In genomic region chr3:99747915-99748314, GRCh38 we compare ENCODE assay signal across 9 cellular contexts.
DNase-seq lines count a peak whose midpoint lies in the region; ATAC-seq, FAIRE-seq and TF ChIP-seq lines count a peak whose summit lies in the region.
"Had no signal": no experiment of that assay in that cellular context is flagged by ENCODE, and none has a peak within 500 bp of the region (broad histone marks: within the 10 kb centered on the region; RNA-seq: fewer than 3 reads in every experiment).

No MANE protein-coding gene starts in this region.

- no peaks in the 10 kb centered on the region for H3K79me1 ChIP-seq in H9 (ENCODE audit: insufficient read depth, low read depth, low read length, poor library complexity, severe bottlenecking)

- no peak overlapping the region for H2BK20ac ChIP-seq in H9 (ENCODE audit: low read depth, low read length, poor library complexity, severe bottlenecking)

- no peaks in the 10 kb centered on the region for H3K79me2 ChIP-seq in H9 (ENCODE audit: insufficient read depth, low read length)
- no peaks in the 10 kb centered on the region for H3K79me2 ChIP-seq in keratinocyte (ENCODE audit: control insufficient read depth, insufficient read depth, low read length)

- TF ChIP-seq POLR2A in stomach (IDR thresholded peaks at IDR 0.05): no peak

- no peak overlapping the region for H3K56ac ChIP-seq in H9 (ENCODE audit: insufficient read length, low read depth, low read length)

- no peaks in the 10 kb centered on the region for H3K27me3 ChIP-seq in H9 (ENCODE audit: insufficient read depth, low read length)
- H3K27me3 ChIP-seq in keratinocyte (ENCODE audit: control insufficient read depth, extremely low read depth, insufficient read depth, low read length): no peaks in the 10 kb centered on the region
- H3K27me3 ChIP-seq in CD8-positive, alpha-beta T cell (ENCODE audit: insufficient read depth, low read length): peaks cover 3% of the 10 kb centered on the region
- no peaks in the 10 kb centered on the region for H3K27me3 ChIP-seq in stomach
- H3K27me3 ChIP-seq: suprapubic skin had no signal

- H3K4me1 ChIP-seq in H9 (ENCODE audit: insufficient read depth, low read length) (no peaks in the 10 kb centered on the region), keratinocyte (ENCODE audit: control insufficient read depth, extremely low read depth, insufficient read depth, low read length) (peaks cover 17% of the 10 kb centered on the region), stomach (no peaks in the 10 kb centered on the region)
- H3K4me1 ChIP-seq in CD8-positive, alpha-beta T cell (ENCODE audit: insufficient read depth, low read length): no peaks in the 10 kb centered on the region
- H3K4me1 ChIP-seq: suprapubic skin had no signal

- H3K9me3 ChIP-seq in H9 (ENCODE audit: control insufficient read depth, low read depth, low read length): no peaks in the 10 kb centered on the region
- H3K9me3 ChIP-seq in keratinocyte (ENCODE audit: control insufficient read depth, low read depth, low read length): no peaks in the 10 kb centered on the region
- no peaks in the 10 kb centered on the region for H3K9me3 ChIP-seq in CD8-positive, alpha-beta T cell (ENCODE audit: low read length)
- H3K9me3 ChIP-seq in stomach: no peaks in the 10 kb centered on the region
- H3K9me3 ChIP-seq: suprapubic skin had no signal

- WGBS in H9 (ENCODE audit: extremely low coverage, insufficient read length, low lambda C conversion rate): no CpG with 5 or more reads among the region's 3 CpGs
- 48 to 58% (median 53%) methylated on average over 3 of the region's 3 CpGs for WGBS in stomach, 5 donors

- no peaks in the 10 kb centered on the region for H3K36me3 Mint-ChIP-seq in H9 (ENCODE audit: insufficient read depth in 1 of 3, low read depth in 3 of 3)
- no peaks in the 10 kb centered on the region for H3K36me3 Mint-ChIP-seq in CD8-positive, alpha-beta T cell

- H3K4me3 ChIP-seq in keratinocyte (ENCODE audit: control insufficient read depth in 2 of 3, extremely low read depth in 1 of 3, insufficient read depth in 2 of 3, low read depth in 1 of 3, low read length in 3 of 3) (no peak overlapping the region), stomach (no peak overlapping the region)
- no peak overlapping the region for H3K4me3 ChIP-seq in CD8-positive, alpha-beta T cell (ENCODE audit: low read depth, low read length)
- H3K4me3 ChIP-seq: suprapubic skin had no signal

- H2AFZ ChIP-seq in H9 (ENCODE audit: low read length) (no peak overlapping the region), keratinocyte (ENCODE audit: control insufficient read depth, low read length) (peak overlapping the region; percentile 56)

- no peak overlapping the region for H4K8ac ChIP-seq in H9 (replicated peaks; ENCODE audit: insufficient read length, low read depth, low read length)

- no peak for TF ChIP-seq EP300 in stomach (IDR thresholded peaks at IDR 0.05)

- H3K14ac ChIP-seq in H9 (ENCODE audit: insufficient read depth, low read length): no peak overlapping the region

- POLR2A ChIA-PET in CD8-positive, alpha-beta T cell (lab: Charles Lee): no interaction called here

- H3K4me3 Mint-ChIP-seq in H9: no peak overlapping the region
- no peak overlapping the region for H3K4me3 Mint-ChIP-seq in CD8-positive, alpha-beta T cell

- H3K27me3 Mint-ChIP-seq in H9 (ENCODE audit: low read depth): no peaks in the 10 kb centered on the region
- peaks cover 17% of the 10 kb centered on the region for H3K27me3 Mint-ChIP-seq in CD8-positive, alpha-beta T cell (ENCODE audit: low read depth)

- H3K23me2 ChIP-seq in H9 (ENCODE audit: insufficient read length, low read depth, low read length, poor library complexity, severe bottlenecking): no peaks in the 10 kb centered on the region

- no peak overlapping the region for H2AK5ac ChIP-seq in H9 (ENCODE audit: insufficient read length, low read length)

- no peak overlapping the region for H3K23ac ChIP-seq in H9 (ENCODE audit: insufficient read length, low read depth, low read length)

- dilution Hi-C loops in keratinocyte (cut with MboI; ENCODE audit: extremely low pct_ligation_motif_present, low sequenced_read_pairs): no loop called here

- no peak overlapping the region for H3K27ac Mint-ChIP-seq in H9
- no peak overlapping the region for H3K27ac Mint-ChIP-seq in CD8-positive, alpha-beta T cell

- 0 out of 4 replicates have a peak, but pooled peaks cover 0 to 3% of the 10 kb centered on the region in 2 experiments for H3K4me1 Mint-ChIP-seq in H9
- H3K4me1 Mint-ChIP-seq in CD8-positive, alpha-beta T cell (ENCODE audit: low read depth): no peaks in the 10 kb centered on the region

- intact Hi-C loops in CD8-positive, alpha-beta T cell (cut with DNase I, micrococcal nuclease): no loop called here
- intact Hi-C loops in stomach (cut with DNase I; ENCODE audit: low total_unique reads): no loop called here

- CTCF ChIA-PET in CD8-positive, alpha-beta T cell (lab: Charles Lee): no interaction called here

- no peak overlapping the region for H3K4me2 ChIP-seq in H9 (ENCODE audit: insufficient read depth, insufficient read length, low read length)
- H3K4me2 ChIP-seq in keratinocyte (ENCODE audit: control insufficient read depth, extremely low read depth, insufficient read depth, low read depth, low read length): peak overlapping the region; percentile 29

- no peak overlapping the region for H3K4ac ChIP-seq in H9 (ENCODE audit: low read depth, low read length)

- H3K27ac ChIP-seq in H9 (ENCODE audit: insufficient read length, low read depth, low read length): no peak overlapping the region
- no peak overlapping the region for H3K27ac ChIP-seq in keratinocyte (ENCODE audit: control insufficient read depth, insufficient read depth, low read length)
- H3K27ac ChIP-seq in CD8-positive, alpha-beta T cell (ENCODE audit: low read depth, low read length): no peak overlapping the region
- H3K27ac ChIP-seq in stomach: no peak overlapping the region
- H3K27ac ChIP-seq: suprapubic skin had no signal

- no peak overlapping the region for H2BK5ac ChIP-seq in H9 (ENCODE audit: insufficient read length, low read length)

- TF ChIP-seq CTCF in H9 (conservative IDR thresholded peaks at IDR 0.05) (peak; percentile 41; the same call in 2 of the 3 replicates), keratinocyte (optimal IDR thresholded peaks at IDR 0.05 in 1 of 3, IDR thresholded peaks at IDR 0.05 in 1 of 3, conservative IDR thresholded peaks at IDR 0.05 in 1 of 3; ENCODE audit: extremely low read depth in 1 of 3, insufficient read depth in 2 of 3, low read length in 3 of 3) (peak; percentile 43 to 60 (median 45)), stomach (IDR thresholded peaks at IDR 0.05) (no peak)
- no peak for TF ChIP-seq CTCF in CD8-positive, alpha-beta T cell (IDR thresholded peaks at IDR 0.05)

- no peak overlapping the region for H3T11ph ChIP-seq in H9 (ENCODE audit: low read length)

- no peak overlapping the region for H2BK120ac ChIP-seq in H9 (ENCODE audit: low read depth, low read length, poor library complexity, severe bottlenecking)

- no peaks in the 10 kb centered on the region for H3K9me1 ChIP-seq in keratinocyte (ENCODE audit: control insufficient read depth, extremely low read depth, insufficient read depth, low read length)

- peak; percentile 55 for FAIRE-seq in keratinocyte (lab: Jason Lieb, UNC)

- no peak overlapping the region for H2BK15ac ChIP-seq in H9 (ENCODE audit: low read depth, low read length)

- DNase-seq in A172 (ENCODE audit: low spot score) (peak; percentile 66), H9 (no peak), UCSD-AML1 (lab: John Stamatoyannopoulos, UW; ENCODE audit: unreplicated experiment) (peak; percentile 5), keratinocyte (ENCODE audit: low read depth, low spot score) (no peak), stomach (no peak)
- DNase-seq in CD8-positive, alpha-beta T cell: no peak
- DNase-seq in stimulated activated naive CD8-positive, alpha-beta T cell treated with anti-CD3 and anti-CD28 coated beads, Interleukin-15, Interleukin-2, amounts not matched to agents 100 U/mL and 50 U/mL, for 24 hours: no peak

- peaks cover 0 to 5% of the 10 kb centered on the region in 2 experiments for H3K36me3 ChIP-seq in keratinocyte (ENCODE audit: control insufficient read depth in 2 of 2, extremely low read depth in 1 of 2, insufficient read depth in 2 of 2, low read length in 2 of 2)
- H3K36me3 ChIP-seq in CD8-positive, alpha-beta T cell (ENCODE audit: insufficient read depth, low read length): no peaks in the 10 kb centered on the region
- no peaks in the 10 kb centered on the region for H3K36me3 ChIP-seq in stomach
- H3K36me3 ChIP-seq: suprapubic skin had no signal

- H3K9me3 Mint-ChIP-seq in H9: no peaks in the 10 kb centered on the region
- no peaks in the 10 kb centered on the region for H3K9me3 Mint-ChIP-seq in CD8-positive, alpha-beta T cell

- no peak overlapping the region for H3K18ac ChIP-seq in H9 (ENCODE audit: insufficient read length, low read depth, low read length)

- H3K9ac ChIP-seq in H9 (ENCODE audit: extremely low read depth, insufficient read length, low read length) (no peak overlapping the region), keratinocyte (ENCODE audit: control insufficient read depth, extremely low read depth, insufficient read depth, low read length) (no peak overlapping the region)

- H4K5ac ChIP-seq in H9 (ENCODE audit: insufficient read length, low read depth, low read length): no peak overlapping the region

- H4K20me1 ChIP-seq in H9 (ENCODE audit: control insufficient read depth, insufficient read depth, insufficient read length) (no peaks in the 10 kb centered on the region), keratinocyte (ENCODE audit: control insufficient read depth, extremely low read depth, insufficient read depth, low read length) (no peaks in the 10 kb centered on the region)

- no peak overlapping the region for H2BK12ac ChIP-seq in H9 (ENCODE audit: insufficient read length, low read depth, low read length)

- ATAC-seq in CD8-positive, alpha-beta T cell: no peak
- no peak for ATAC-seq in HG02588 (IDR thresholded peaks at IDR 0.05; ENCODE audit: unreplicated experiment)
- no peak for ATAC-seq in stimulated activated naive CD8-positive, alpha-beta T cell treated with anti-CD3 and anti-CD28 coated beads, Interleukin-15, Interleukin-2, amounts not matched to agents 100 U/mL and 50 U/mL, for 24 hours

- no peak overlapping the region for H4K91ac ChIP-seq in H9 (ENCODE audit: insufficient read length, low read depth, low read length)

Comparison
In these comparisons a context has a peak if more than half of its experiments do, and no peak if none do; other contexts are left out.
1. DNase-seq: peak in A172 (single experiment) and UCSD-AML1 (single experiment); none in H9 (single experiment), keratinocyte (single experiment), CD8-positive, alpha-beta T cell (0 of 7), stomach (single experiment) and stimulated activated naive CD8-positive, alpha-beta T cell treated with anti-CD3 and anti-CD28 coated beads, Interleukin-15, Interleukin-2, amounts not matched to agents 100 U/mL and 50 U/mL, for 24 hours (single experiment).
2. CTCF ChIP-seq: peak in H9 (single experiment) and keratinocyte (3 of 3); none in CD8-positive, alpha-beta T cell (single experiment) and stomach (0 of 7).